In the genomic region with DNA sequence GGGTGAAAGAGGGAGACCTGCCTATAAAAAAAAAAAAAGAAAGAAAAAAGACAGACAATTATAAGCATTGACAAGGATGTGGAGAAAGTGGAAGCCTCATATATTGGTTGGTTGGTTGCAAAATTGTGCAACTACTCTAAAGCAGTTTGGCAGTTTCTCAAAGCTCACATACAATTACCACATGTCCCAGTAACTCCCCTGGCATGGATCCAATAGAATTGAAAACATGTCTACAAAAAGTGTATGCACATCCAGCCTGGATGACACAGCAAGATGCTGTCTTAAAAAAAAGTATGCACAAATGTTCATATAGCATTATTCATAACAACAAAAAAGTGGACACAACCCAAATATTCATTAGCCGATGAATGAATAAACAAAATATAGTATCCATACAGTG, we compare ENCODE assay signal across 1 cellular context.
TF ChIP-seq lines count a peak whose summit lies in the region.

No MANE protein-coding gene starts in this region.

TF ChIP-seq in HepG2, 621 proteins besides CTCF, POLR2A, EP300 and RAD21:
- TF ChIP-seq, protein P1, sequence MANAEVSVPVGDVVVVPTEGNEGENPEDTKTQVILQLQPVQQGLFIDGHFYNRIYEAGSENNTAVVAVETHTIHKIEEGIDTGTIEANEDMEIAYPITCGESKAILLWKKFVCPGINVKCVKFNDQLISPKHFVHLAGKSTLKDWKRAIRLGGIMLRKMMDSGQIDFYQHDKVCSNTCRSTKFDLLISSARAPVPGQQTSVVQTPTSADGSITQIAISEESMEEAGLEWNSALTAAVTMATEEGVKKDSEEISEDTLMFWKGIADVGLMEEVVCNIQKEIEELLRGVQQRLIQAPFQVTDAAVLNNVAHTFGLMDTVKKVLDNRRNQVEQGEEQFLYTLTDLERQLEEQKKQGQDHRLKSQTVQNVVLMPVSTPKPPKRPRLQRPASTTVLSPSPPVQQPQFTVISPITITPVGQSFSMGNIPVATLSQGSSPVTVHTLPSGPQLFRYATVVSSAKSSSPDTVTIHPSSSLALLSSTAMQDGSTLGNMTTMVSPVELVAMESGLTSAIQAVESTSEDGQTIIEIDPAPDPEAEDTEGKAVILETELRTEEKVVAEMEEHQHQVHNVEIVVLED (CRISPR knock-in tag; IDR thresholded peaks at IDR 0.05; ENCODE audit: borderline replicate concordance), result no peak
- TF ChIP-seq CEBPB (IDR thresholded peaks at IDR 0.05; ENCODE audit: borderline replicate concordance, low read depth, low read length) (peak; percentile 57; the same call in 1 of the 2 replicates), MEIS2 (CRISPR knock-in tag; IDR thresholded peaks at IDR 0.05) (no peak)
- TF ChIP-seq, protein P2, sequence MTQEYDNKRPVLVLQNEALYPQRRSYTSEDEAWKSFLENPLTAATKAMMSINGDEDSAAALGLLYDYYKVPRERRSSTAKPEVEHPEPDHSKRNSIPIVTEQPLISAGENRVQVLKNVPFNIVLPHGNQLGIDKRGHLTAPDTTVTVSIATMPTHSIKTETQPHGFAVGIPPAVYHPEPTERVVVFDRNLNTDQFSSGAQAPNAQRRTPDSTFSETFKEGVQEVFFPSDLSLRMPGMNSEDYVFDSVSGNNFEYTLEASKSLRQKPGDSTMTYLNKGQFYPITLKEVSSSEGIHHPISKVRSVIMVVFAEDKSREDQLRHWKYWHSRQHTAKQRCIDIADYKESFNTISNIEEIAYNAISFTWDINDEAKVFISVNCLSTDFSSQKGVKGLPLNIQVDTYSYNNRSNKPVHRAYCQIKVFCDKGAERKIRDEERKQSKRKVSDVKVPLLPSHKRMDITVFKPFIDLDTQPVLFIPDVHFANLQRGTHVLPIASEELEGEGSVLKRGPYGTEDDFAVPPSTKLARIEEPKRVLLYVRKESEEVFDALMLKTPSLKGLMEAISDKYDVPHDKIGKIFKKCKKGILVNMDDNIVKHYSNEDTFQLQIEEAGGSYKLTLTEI (CRISPR knock-in tag; conservative IDR thresholded peaks at IDR 0.05), result no peak
